ENCODE assay signal across 1 cellular context in genomic region chr22:46719921-46720320, GRCh38.
TF ChIP-seq lines count a peak whose summit lies in the region.

No MANE protein-coding gene starts in this region.

TF ChIP-seq in IMR-90, 13 proteins besides CTCF, POLR2A, EP300 and RAD21:
- TF ChIP-seq, protein P1, sequence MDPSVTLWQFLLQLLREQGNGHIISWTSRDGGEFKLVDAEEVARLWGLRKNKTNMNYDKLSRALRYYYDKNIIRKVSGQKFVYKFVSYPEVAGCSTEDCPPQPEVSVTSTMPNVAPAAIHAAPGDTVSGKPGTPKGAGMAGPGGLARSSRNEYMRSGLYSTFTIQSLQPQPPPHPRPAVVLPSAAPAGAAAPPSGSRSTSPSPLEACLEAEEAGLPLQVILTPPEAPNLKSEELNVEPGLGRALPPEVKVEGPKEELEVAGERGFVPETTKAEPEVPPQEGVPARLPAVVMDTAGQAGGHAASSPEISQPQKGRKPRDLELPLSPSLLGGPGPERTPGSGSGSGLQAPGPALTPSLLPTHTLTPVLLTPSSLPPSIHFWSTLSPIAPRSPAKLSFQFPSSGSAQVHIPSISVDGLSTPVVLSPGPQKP (IDR thresholded peaks at IDR 0.05; ENCODE audit: borderline replicate concordance, low read depth, low read length), result no peak
- TF ChIP-seq CEBPB (IDR thresholded peaks at IDR 0.05; ENCODE audit: low read depth, low read length) (no peak), MAFK (IDR thresholded peaks at IDR 0.05; ENCODE audit: low read depth, low read length) (no peak), BHLHE40 (IDR thresholded peaks at IDR 0.05; ENCODE audit: low read depth, low read length) (no peak), MXI1 (IDR thresholded peaks at IDR 0.05; ENCODE audit: borderline replicate concordance, low read depth, low read length) (no peak), USF2 (IDR thresholded peaks at IDR 0.05; ENCODE audit: low read depth, low read length) (no peak), MAZ (IDR thresholded peaks at IDR 0.05; ENCODE audit: borderline replicate concordance, low read depth, low read length) (no peak), SMC3 (IDR thresholded peaks at IDR 0.05; ENCODE audit: low read depth, low read length) (no peak), RFX5 (IDR thresholded peaks at IDR 0.05; ENCODE audit: low read depth, low read length) (no peak), FOS (IDR thresholded peaks at IDR 0.05; ENCODE audit: low read depth, low read length) (no peak), CHD1 (IDR thresholded peaks at IDR 0.05; ENCODE audit: low read depth, low read length) (no peak), NFE2L2 (IDR thresholded peaks at IDR 0.05; ENCODE audit: low read depth, low read length) (no peak), RCOR1 (IDR thresholded peaks at IDR 0.05; ENCODE audit: insufficient replicate concordance, low read length) (no peak)
TF ChIP-seq in IMR-90: peak in this region for 0.
